Comparison of ENCODE assay signal across 8 cellular contexts in genomic region chr18:51537487-51537886, GRCh38.
DNase-seq lines count a peak whose midpoint lies in the region; ATAC-seq, FAIRE-seq and TF ChIP-seq lines count a peak whose summit lies in the region.

No MANE protein-coding gene starts in this region.

- no peaks in the 10 kb centered on the region for H3K9me3 Mint-ChIP-seq in activated CD8-positive, alpha-beta T cell treated with anti-CD3 and anti-CD28 coated beads for 36 hours
- H3K9me3 Mint-ChIP-seq in stimulated activated effector memory CD8-positive, alpha-beta T cell treated with anti-CD3 and anti-CD28 coated beads, Interleukin-12 subunit alpha, Interleukin-12 subunit beta, amount 100 ng/mL, for 72 hours = peaks cover 3% of the 10 kb centered on the region

- peak overlapping the region; percentile 43 for H2AFZ ChIP-seq in keratinocyte (ENCODE audit: control insufficient read depth, low read length)

- no peak overlapping the region for H3K4me3 Mint-ChIP-seq in activated CD8-positive, alpha-beta T cell treated with anti-CD3 and anti-CD28 coated beads for 36 hours
- no peak overlapping the region for H3K4me3 Mint-ChIP-seq in stimulated activated effector memory CD8-positive, alpha-beta T cell treated with anti-CD3 and anti-CD28 coated beads, Interleukin-12 subunit alpha, Interleukin-12 subunit beta, amount 100 ng/mL, for 72 hours

- TF ChIP-seq CTCF in D721Med (IDR thresholded peaks at IDR 0.05; ENCODE audit: insufficient read depth, missing control alignments) = peak; percentile 40
- TF ChIP-seq CTCF in activated CD8-positive, alpha-beta T cell treated with anti-CD3 and anti-CD28 coated beads for 36 hours (IDR thresholded peaks at IDR 0.05) = no peak
- peak; percentile 63 to 81 (median 65) for TF ChIP-seq CTCF in keratinocyte (optimal IDR thresholded peaks at IDR 0.05 in 1 of 3, IDR thresholded peaks at IDR 0.05 in 1 of 3, conservative IDR thresholded peaks at IDR 0.05 in 1 of 3; ENCODE audit: extremely low read depth in 1 of 3, insufficient read depth in 2 of 3, low read length in 3 of 3)

- POLR2A ChIA-PET in activated CD8-positive, alpha-beta T cell treated with anti-CD3 and anti-CD28 coated beads for 36 hours (lab: Charles Lee) = interaction anchor here (1.0 kb wide), 1 partner anchor 22 kb away, joined by 3 read pairs; no protein-coding TSS in a partner anchor

- no peaks in the 10 kb centered on the region for H3K79me2 ChIP-seq in keratinocyte (ENCODE audit: control insufficient read depth, insufficient read depth, low read length)

- peaks cover 3% of the 10 kb centered on the region for H3K4me1 ChIP-seq in keratinocyte (ENCODE audit: control insufficient read depth, extremely low read depth, insufficient read depth, low read length)

- dilution Hi-C loops in keratinocyte (cut with MboI; ENCODE audit: extremely low pct_ligation_motif_present, low sequenced_read_pairs) = no loop called here

- peaks cover 10% of the 10 kb centered on the region for H3K27me3 Mint-ChIP-seq in activated CD8-positive, alpha-beta T cell treated with anti-CD3 and anti-CD28 coated beads for 36 hours

- no peak overlapping the region for H3K9ac ChIP-seq in keratinocyte (ENCODE audit: control insufficient read depth, extremely low read depth, insufficient read depth, low read length)

- no peak for FAIRE-seq in D721Med (lab: Jason Lieb, UNC)
- FAIRE-seq in keratinocyte (lab: Jason Lieb, UNC) = peak; percentile 79

- H3K27ac ChIP-seq in keratinocyte (ENCODE audit: control insufficient read depth, insufficient read depth, low read length) = no peak overlapping the region

- no peak overlapping the region for H3K27ac Mint-ChIP-seq in activated CD8-positive, alpha-beta T cell treated with anti-CD3 and anti-CD28 coated beads for 36 hours
- no peak overlapping the region for H3K27ac Mint-ChIP-seq in stimulated activated effector memory CD8-positive, alpha-beta T cell treated with anti-CD3 and anti-CD28 coated beads, Interleukin-12 subunit alpha, Interleukin-12 subunit beta, amount 100 ng/mL, for 72 hours

- DNase-seq in D721Med (ENCODE audit: insufficient read length, low spot score) (no peak), NCI-H1048 (lab: John Stamatoyannopoulos, UW) (peak; percentile 25), keratinocyte (ENCODE audit: low read depth, low spot score) (no peak), activated T-cell treated with anti-CD3 and anti-CD28 coated beads for 4 hours (no peak)
- peak; percentile 14 for DNase-seq in activated CD8-positive, alpha-beta T cell treated with anti-CD3 and anti-CD28 coated beads for 36 hours
- no peak for DNase-seq in stimulated activated effector memory CD8-positive, alpha-beta T cell treated with anti-CD3 and anti-CD28 coated beads, Interleukin-12 subunit alpha, Interleukin-12 subunit beta, amount 100 ng/mL, for 72 hours (ENCODE audit: low spot score in 2 of 2)
- no peak for DNase-seq in activated CD8-positive, alpha-beta memory T cell treated with anti-CD3 and anti-CD28 coated beads, Interleukin-2, amount 50 U/mL, for 4 hours

- no peaks in the 10 kb centered on the region for H3K36me3 Mint-ChIP-seq in activated CD8-positive, alpha-beta T cell treated with anti-CD3 and anti-CD28 coated beads for 36 hours (ENCODE audit: low read depth)
- no peaks in the 10 kb centered on the region for H3K36me3 Mint-ChIP-seq in stimulated activated effector memory CD8-positive, alpha-beta T cell treated with anti-CD3 and anti-CD28 coated beads, Interleukin-12 subunit alpha, Interleukin-12 subunit beta, amount 100 ng/mL, for 72 hours

- no peaks in the 10 kb centered on the region for H3K9me3 ChIP-seq in keratinocyte (ENCODE audit: control insufficient read depth, low read depth, low read length)

- no peaks in the 10 kb centered on the region for H4K20me1 ChIP-seq in keratinocyte (ENCODE audit: control insufficient read depth, extremely low read depth, insufficient read depth, low read length)

- H3K4me2 ChIP-seq in keratinocyte (ENCODE audit: control insufficient read depth, extremely low read depth, insufficient read depth, low read depth, low read length) = peak overlapping the region; percentile 32

- no peaks in the 10 kb centered on the region for H3K27me3 ChIP-seq in keratinocyte (ENCODE audit: control insufficient read depth, extremely low read depth, insufficient read depth, low read length)

- CTCF ChIA-PET in activated CD8-positive, alpha-beta T cell treated with anti-CD3 and anti-CD28 coated beads for 36 hours (lab: Charles Lee) = no interaction called here

- ATAC-seq in GM21786 (IDR thresholded peaks at IDR 0.05; ENCODE audit: unreplicated experiment) = peak; percentile 80
- no peak for ATAC-seq in activated CD8-positive, alpha-beta T cell treated with anti-CD3 and anti-CD28 coated beads for 36 hours
- no peak for ATAC-seq in stimulated activated effector memory CD8-positive, alpha-beta T cell treated with anti-CD3 and anti-CD28 coated beads, Interleukin-12 subunit alpha, Interleukin-12 subunit beta, amount 100 ng/mL, for 72 hours

- no peaks in the 10 kb centered on the region for H3K36me3 ChIP-seq in keratinocyte (ENCODE audit: control insufficient read depth in 2 of 2, extremely low read depth in 1 of 2, insufficient read depth in 2 of 2, low read length in 2 of 2)

- no peaks in the 10 kb centered on the region for H3K4me1 Mint-ChIP-seq in activated CD8-positive, alpha-beta T cell treated with anti-CD3 and anti-CD28 coated beads for 36 hours (ENCODE audit: low read depth)
- no peaks in the 10 kb centered on the region for H3K4me1 Mint-ChIP-seq in stimulated activated effector memory CD8-positive, alpha-beta T cell treated with anti-CD3 and anti-CD28 coated beads, Interleukin-12 subunit alpha, Interleukin-12 subunit beta, amount 100 ng/mL, for 72 hours

- no peak overlapping the region for H3K4me3 ChIP-seq in keratinocyte (ENCODE audit: control insufficient read depth in 2 of 3, extremely low read depth in 1 of 3, insufficient read depth in 2 of 3, low read depth in 1 of 3, low read length in 3 of 3)

- H3K9me1 ChIP-seq in keratinocyte (ENCODE audit: control insufficient read depth, extremely low read depth, insufficient read depth, low read length) = no peaks in the 10 kb centered on the region

- intact Hi-C loops in activated CD8-positive, alpha-beta T cell treated with anti-CD3 and anti-CD28 coated beads for 36 hours (cut with micrococcal nuclease) = no loop called here

Comparison
In these comparisons a context has a peak if more than half of its experiments do, and no peak if none do; other contexts are left out.
1. DNase-seq: peak in NCI-H1048 (single experiment) and activated CD8-positive, alpha-beta T cell treated with anti-CD3 and anti-CD28 coated beads for 36 hours (single experiment); none in D721Med (single experiment), keratinocyte (single experiment), activated T-cell treated with anti-CD3 and anti-CD28 coated beads for 4 hours (single experiment), stimulated activated effector memory CD8-positive, alpha-beta T cell treated with anti-CD3 and anti-CD28 coated beads, Interleukin-12 subunit alpha, Interleukin-12 subunit beta, amount 100 ng/mL, for 72 hours (0 of 2) and activated CD8-positive, alpha-beta memory T cell treated with anti-CD3 and anti-CD28 coated beads, Interleukin-2, amount 50 U/mL, for 4 hours (single experiment).